Comparison of ENCODE assay signal across 16 cellular contexts in the genomic region with DNA sequence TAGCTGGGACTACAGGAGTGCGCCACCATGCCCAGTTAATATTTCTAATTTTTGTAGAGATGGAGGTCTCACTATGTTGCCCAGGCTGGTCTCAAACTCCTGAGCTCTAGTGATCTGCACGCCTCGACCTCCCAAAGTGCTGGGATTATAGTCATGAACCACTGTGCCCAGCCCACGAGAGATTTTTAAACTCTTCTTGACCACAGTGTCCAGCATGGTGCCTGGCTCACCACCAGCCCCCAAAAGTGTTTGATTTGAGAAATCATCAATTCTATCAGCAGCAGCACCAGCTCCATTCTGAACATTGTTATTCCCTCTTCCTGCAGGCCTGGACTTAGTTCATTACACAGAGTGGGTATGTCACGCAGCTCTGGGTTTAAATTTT. TPM values are rescaled to one million over a fixed set of nuclear protein-coding genes. Genes with fewer than 3 reads are reported as not detected.
A peak's percentile ranks its signal among the peaks of the same experiment; 100 is the strongest.
DNase-seq lines count a peak whose midpoint lies in the region; ATAC-seq and TF ChIP-seq lines count a peak whose summit lies in the region.
"Had no signal": no experiment of that assay in that cellular context is flagged by ENCODE, and none has a peak within 500 bp of the region (broad histone marks: within the 10 kb centered on the region; RNA-seq: fewer than 3 reads in every experiment).

No MANE protein-coding gene starts in this region.

- intact Hi-C loops in sigmoid colon (cut with DNase I), result loop anchor here (5.0 kb wide), 1 partner anchor 55 kb away; no protein-coding TSS in a partner anchor
- intact Hi-C loops in activated CD4-positive, alpha-beta memory T cell treated with anti-CD3 and anti-CD28 coated beads for 36 hours (cut with micrococcal nuclease), result loop anchor here (5.0 to 10.0 kb wide), 2 partner anchors 95 to 263 kb away; a partner anchor contains a TSS

- no peak for ATAC-seq in RWPE2 (ENCODE audit: low read depth)
- no peak for ATAC-seq in gastroesophageal sphincter
- no peak for ATAC-seq in GM19351 (IDR thresholded peaks at IDR 0.05; ENCODE audit: unreplicated experiment)

- H3K9me3 ChIP-seq in BLaER1 treated with 17β-estradiol and CSF1 and Interleukin-3, amounts not matched to agents 10 nM and 100 nM (replicated peaks in 1 of 11), result no peaks in the 10 kb centered on the region
- H3K9me3 ChIP-seq in RWPE2 (ENCODE audit: severe bottlenecking) (no peaks in the 10 kb centered on the region), gastroesophageal sphincter (no peaks in the 10 kb centered on the region), sigmoid colon (no peaks in the 10 kb centered on the region)

- TF ChIP-seq POLR2A in gastroesophageal sphincter (IDR thresholded peaks at IDR 0.05) (no peak), sigmoid colon (IDR thresholded peaks at IDR 0.05) (no peak)

- H3K9me3 Mint-ChIP-seq in activated CD4-positive, alpha-beta memory T cell treated with anti-CD3 and anti-CD28 coated beads for 36 hours, result no peaks in the 10 kb centered on the region

- no peaks in the 10 kb centered on the region for H3K36me3 Mint-ChIP-seq in activated CD4-positive, alpha-beta memory T cell treated with anti-CD3 and anti-CD28 coated beads for 36 hours

- peaks cover 5% of the 10 kb centered on the region for H3K4me1 Mint-ChIP-seq in activated CD4-positive, alpha-beta memory T cell treated with anti-CD3 and anti-CD28 coated beads for 36 hours (ENCODE audit: low read depth)

- peaks cover 24% of the 10 kb centered on the region for H3K27me3 Mint-ChIP-seq in activated CD4-positive, alpha-beta memory T cell treated with anti-CD3 and anti-CD28 coated beads for 36 hours

- no peaks in the 10 kb centered on the region for H4K20me1 ChIP-seq in BLaER1 treated with 17β-estradiol and CSF1 and Interleukin-3, amounts not matched to agents 10 nM and 100 nM

- 89% methylated on average over 3 of the region's 5 CpGs; no CpG with 5 or more reads in 1 of the 2 donors for WGBS in gastroesophageal sphincter (ENCODE audit: low coverage in 1 of 2), 2 donors
- WGBS in sigmoid colon, 2 donors, result 90 to 92% methylated on average over 5 of the region's 5 CpGs

- no peak for TF ChIP-seq EP300 in gastroesophageal sphincter (IDR thresholded peaks at IDR 0.05)
- TF ChIP-seq EP300 in sigmoid colon (IDR thresholded peaks at IDR 0.05), result no peak

- DNase-seq in RWPE2 (ENCODE audit: low spot score) (no peak), sigmoid colon (peak; percentile 44), EL (no peak), DMS53 treated with DMSO at 0.1 percent for 48 hours (lab: John Stamatoyannopoulos, UW; ENCODE audit: unreplicated experiment) (no peak)
- no peak for DNase-seq in activated CD4-positive, alpha-beta memory T cell treated with anti-CD3 and anti-CD28 coated beads for 36 hours
- DNase-seq: activated CD4-positive, CD25-positive, alpha-beta regulatory T cell treated with anti-CD3 and anti-CD28 coated beads, Interleukin-2, amount 50 U/mL, for 72 hours; activated gamma-delta T cell treated with Interleukin-2 at 50 U/mL for 16 hours; dorsolateral prefrontal cortex; KBM-7; midbrain; NCI-H1092; SHP77 treated with DMSO at 0.1 percent for 48 hours; stimulated activated naive CD4-positive, alpha-beta T cell treated with Interleukin-2 at 50 U/mL for 16 hours had no signal

- H3K27ac ChIP-seq in BLaER1 treated with 17β-estradiol and CSF1 and Interleukin-3, amounts not matched to agents 10 nM and 100 nM, result peak overlapping the region in 9 of 11 experiments; percentile 44 to 83 (median 70); a peak in 14 of 22 replicates
- H3K27ac ChIP-seq in RWPE2 (ENCODE audit: poor library complexity, severe bottlenecking) (peak overlapping the region; percentile 97), gastroesophageal sphincter (peak overlapping the region in 3 of 4 donors; percentile 49 to 88 (median 66)), sigmoid colon (peak overlapping the region; percentile 22 to 65 (median 47))

- H3K4me3 Mint-ChIP-seq in activated CD4-positive, alpha-beta memory T cell treated with anti-CD3 and anti-CD28 coated beads for 36 hours, result no peak overlapping the region

- H3K9ac ChIP-seq in BLaER1 treated with 17β-estradiol and CSF1 and Interleukin-3, amounts not matched to agents 10 nM and 100 nM, result peak overlapping the region in 7 of 11 experiments; percentile 10 to 67 (median 56); a peak in 7 of 22 replicates

- no peak overlapping the region for H3K27ac Mint-ChIP-seq in activated CD4-positive, alpha-beta memory T cell treated with anti-CD3 and anti-CD28 coated beads for 36 hours

- H3K4me2 ChIP-seq in BLaER1 treated with 17β-estradiol and CSF1 and Interleukin-3, amounts not matched to agents 10 nM and 100 nM, result peak overlapping the region in 8 of 11 experiments; percentile 61 to 90 (median 77); a peak in 14 of 22 replicates

- H3K4me3 ChIP-seq in BLaER1 treated with 17β-estradiol and CSF1 and Interleukin-3, amounts not matched to agents 10 nM and 100 nM, result no peak overlapping the region; a peak in 1 of 20 replicates
- H3K4me3 ChIP-seq in RWPE2 (ENCODE audit: severe bottlenecking) (no peak overlapping the region), gastroesophageal sphincter (no peak overlapping the region), sigmoid colon (no peak overlapping the region)
- H3K4me3 ChIP-seq: dorsolateral prefrontal cortex had no signal

- H3K4me1 ChIP-seq in BLaER1 treated with 17β-estradiol and CSF1 and Interleukin-3, amounts not matched to agents 10 nM and 100 nM, result peaks cover 7 to 78% (median 43%) of the 10 kb centered on the region in 10 experiments; a peak in 19 of 20 replicates
- H3K4me1 ChIP-seq in RWPE2 (ENCODE audit: insufficient read depth, poor library complexity, severe bottlenecking), result peaks cover 52% of the 10 kb centered on the region
- H3K4me1 ChIP-seq in gastroesophageal sphincter, result peaks cover 0 to 64% (median 7%) of the 10 kb centered on the region in 3 donors
- H3K4me1 ChIP-seq in sigmoid colon, result peaks cover 0 to 52% (median 32%) of the 10 kb centered on the region in 4 donors

- no peaks in the 10 kb centered on the region for H3K36me3 ChIP-seq in BLaER1 treated with 17β-estradiol and CSF1 and Interleukin-3, amounts not matched to agents 10 nM and 100 nM
- no peaks in the 10 kb centered on the region; the same call in 1 of the 2 replicates for H3K36me3 ChIP-seq in RWPE2 (ENCODE audit: low read depth)
- no peaks in the 10 kb centered on the region for H3K36me3 ChIP-seq in gastroesophageal sphincter
- H3K36me3 ChIP-seq in sigmoid colon, result no peaks in the 10 kb centered on the region

- peaks cover 0 to 8% (median 0%) of the 10 kb centered on the region in 11 experiments; a peak in 4 of 22 replicates for H3K27me3 ChIP-seq in BLaER1 treated with 17β-estradiol and CSF1 and Interleukin-3, amounts not matched to agents 10 nM and 100 nM
- no peaks in the 10 kb centered on the region for H3K27me3 ChIP-seq in RWPE2 (ENCODE audit: insufficient read depth, poor library complexity, severe bottlenecking)
- H3K27me3 ChIP-seq in gastroesophageal sphincter, result no peaks in the 10 kb centered on the region
- no peaks in the 10 kb centered on the region for H3K27me3 ChIP-seq in sigmoid colon

- POLR2A ChIA-PET in activated CD4-positive, alpha-beta memory T cell treated with anti-CD3 and anti-CD28 coated beads for 36 hours (lab: Charles Lee), result no interaction called here

- CTCF ChIA-PET in activated CD4-positive, alpha-beta memory T cell treated with anti-CD3 and anti-CD28 coated beads for 36 hours (lab: Charles Lee), result interaction anchor here (0.6 to 3.1 kb wide), 4 partner anchors 54 to 552 kb away, joined by 3 to 21 read pairs (median 9); no protein-coding TSS in a partner anchor

- TF ChIP-seq CTCF in RWPE2 (IDR thresholded peaks at IDR 0.05; ENCODE audit: poor library complexity, severe bottlenecking) (no peak), gastroesophageal sphincter (IDR thresholded peaks at IDR 0.05) (no peak), sigmoid colon (IDR thresholded peaks at IDR 0.05) (no peak)

RNA-seq across cellular contexts. Expression of a gene that starts 2.4 kb away (rescaled TPM):
- 100 to 1,000 TPM; 163 to 385 (median 188) TPM for total RNA-seq in gastroesophageal sphincter
- 100 to 1,000 TPM in 2 of 4 donors, 10 to 100 TPM in 2; 14.8 to 104 (median 60.7) TPM for total RNA-seq in sigmoid colon
- 10 to 100 TPM in 1 of 3 donors, 1 to 10 TPM in 2; 6.5 to 71.1 (median 7.2) TPM for polyA plus RNA-seq in sigmoid colon
- not detected for total RNA-seq in activated CD4-positive, alpha-beta memory T cell treated with anti-CD3 and anti-CD28 coated beads for 36 hours

Comparison
In these comparisons a context has a peak if more than half of its experiments do, and no peak if none do; other contexts are left out.
1. H3K27ac ChIP-seq: peak in every context shown above with its lines; median percentile 97 in RWPE2; 70 in BLaER1 treated with 17β-estradiol and CSF1 and Interleukin-3, amounts not matched to agents 10 nM and 100 nM; 66 in gastroesophageal sphincter; 47 in sigmoid colon.
2. RNA of a gene that starts 2.4 kb away (total RNA-seq): 163 to 385 TPM in gastroesophageal sphincter and 14.8 to 104 TPM in sigmoid colon; not detected in activated CD4-positive, alpha-beta memory T cell treated with anti-CD3 and anti-CD28 coated beads for 36 hours; every median in the first group is over 10 times any median in the second.